ENCODE assay signal across 1 cellular context in genomic region chr5:2686725-2687124, GRCh38.
TF ChIP-seq lines count a peak whose summit lies in the region.

No MANE protein-coding gene starts in this region.

TF ChIP-seq in WTC11, 78 proteins besides CTCF, POLR2A, EP300 and RAD21 (continued from another document):
- no peak for TF ChIP-seq ZNF281 (CRISPR knock-in tag; IDR thresholded peaks at IDR 0.05)
- no peak for TF ChIP-seq SMAD4 (CRISPR knock-in tag; IDR thresholded peaks at IDR 0.05)
- no peak for TF ChIP-seq CBFB (CRISPR knock-in tag; IDR thresholded peaks at IDR 0.05; ENCODE audit: low read depth)
- no peak for TF ChIP-seq PREB (CRISPR knock-in tag; IDR thresholded peaks at IDR 0.05; ENCODE audit: borderline replicate concordance)
